Comparison of ENCODE assay signal across 8 cellular contexts in the genomic region with DNA sequence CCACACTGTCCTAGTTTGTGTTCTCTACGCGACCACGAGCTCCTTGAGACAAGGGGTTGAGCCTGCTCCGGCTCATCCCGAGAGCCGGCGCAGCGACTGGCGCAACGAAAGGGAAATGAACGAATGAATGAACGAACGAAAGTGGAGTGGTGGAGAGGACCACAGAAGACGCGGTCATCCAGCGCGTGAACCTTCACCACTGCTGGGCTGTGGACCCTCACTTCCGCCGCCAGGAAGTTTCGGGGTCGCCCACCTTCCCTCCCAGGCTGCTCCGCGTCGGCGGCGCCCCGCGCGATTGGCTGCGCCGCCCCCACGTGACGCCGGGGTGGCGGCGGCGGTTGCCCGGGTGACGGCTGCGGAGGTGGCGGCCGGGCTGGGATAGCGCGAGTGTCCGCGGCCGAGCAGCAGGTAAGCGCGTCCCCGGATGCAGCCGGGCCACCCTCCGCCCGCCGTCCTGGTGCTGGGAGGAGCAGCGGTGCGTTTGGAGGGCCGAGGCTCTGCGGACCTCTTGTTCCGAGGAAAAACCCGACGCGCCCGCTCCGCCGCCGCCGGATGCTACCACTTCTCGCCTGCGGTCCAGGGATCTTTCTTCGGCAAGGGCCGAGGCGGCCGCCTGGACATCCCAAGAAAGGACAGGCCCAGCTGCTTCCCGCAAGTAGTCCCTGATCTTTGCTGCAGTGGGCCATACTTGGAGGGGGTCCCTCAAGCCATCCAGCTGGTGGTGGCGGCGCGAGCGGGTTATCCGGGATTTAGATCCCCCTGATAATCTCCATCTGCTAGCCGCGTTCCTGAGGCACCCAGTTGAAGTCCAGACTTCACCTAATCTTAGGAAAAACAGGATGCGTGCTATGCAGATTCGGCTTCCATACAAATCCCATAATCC. TPM values are rescaled to one million over a fixed set of nuclear protein-coding genes. Genes with fewer than 3 reads are reported as not detected.
DNase-seq lines count a peak whose midpoint lies in the region; ATAC-seq, FAIRE-seq and TF ChIP-seq lines count a peak whose summit lies in the region.

A gene with protein sequence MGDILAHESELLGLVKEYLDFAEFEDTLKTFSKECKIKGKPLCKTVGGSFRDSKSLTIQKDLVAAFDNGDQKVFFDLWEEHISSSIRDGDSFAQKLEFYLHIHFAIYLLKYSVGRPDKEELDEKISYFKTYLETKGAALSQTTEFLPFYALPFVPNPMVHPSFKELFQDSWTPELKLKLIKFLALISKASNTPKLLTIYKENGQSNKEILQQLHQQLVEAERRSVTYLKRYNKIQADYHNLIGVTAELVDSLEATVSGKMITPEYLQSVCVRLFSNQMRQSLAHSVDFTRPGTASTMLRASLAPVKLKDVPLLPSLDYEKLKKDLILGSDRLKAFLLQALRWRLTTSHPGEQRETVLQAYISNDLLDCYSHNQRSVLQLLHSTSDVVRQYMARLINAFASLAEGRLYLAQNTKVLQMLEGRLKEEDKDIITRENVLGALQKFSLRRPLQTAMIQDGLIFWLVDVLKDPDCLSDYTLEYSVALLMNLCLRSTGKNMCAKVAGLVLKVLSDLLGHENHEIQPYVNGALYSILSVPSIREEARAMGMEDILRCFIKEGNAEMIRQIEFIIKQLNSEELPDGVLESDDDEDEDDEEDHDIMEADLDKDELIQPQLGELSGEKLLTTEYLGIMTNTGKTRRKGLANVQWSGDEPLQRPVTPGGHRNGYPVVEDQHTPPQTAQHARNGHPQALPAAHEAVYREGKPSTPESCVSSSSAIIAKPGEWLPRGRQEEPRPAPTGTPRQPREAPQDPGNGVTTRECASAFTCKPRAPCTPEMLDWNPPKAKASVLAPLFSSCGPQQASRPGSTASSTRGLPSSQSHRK (plus strand): TSS at position 341 of the 883 bp plus-strand sequence. CDS start 7,608 bp downstream, outside the sequence.

- H3K9me3 ChIP-seq in OCI-LY7 (ENCODE audit: low read length) = no peaks in the 10 kb centered on the region
- H3K9me3 ChIP-seq in mucosa of rectum (ENCODE audit: control insufficient read depth in 2 of 2, low read length in 2 of 2) = no peaks in the 10 kb centered on the region

- H3K9ac ChIP-seq in mucosa of rectum (ENCODE audit: low read depth in 1 of 2, low read length in 2 of 2) = peak within 1 kb of the TSS; percentile 60 to 64

- H4K20me1 ChIP-seq in OCI-LY7 (ENCODE audit: insufficient read depth, low read length) = no peaks in the 10 kb centered on the region

- H3K27ac ChIP-seq in OCI-LY7 (ENCODE audit: low read depth, low read length, poor library complexity, severe bottlenecking) (no peak within 1 kb of the TSS), mucosa of rectum (ENCODE audit: low read depth in 2 of 2, low read length in 2 of 2) (peak within 1 kb of the TSS; percentile 23 to 28)

- peak within 1 kb of the TSS; percentile 72 for H3K4me3 ChIP-seq in OCI-LY7 (ENCODE audit: low read depth, low read length, poor library complexity, severe bottlenecking)
- peak within 1 kb of the TSS; percentile 94 to 99 for H3K4me3 ChIP-seq in mucosa of rectum (ENCODE audit: low read length in 2 of 2)

- TF ChIP-seq POLR2A in erythroblast (IDR thresholded peaks at IDR 0.05; ENCODE audit: low read length) = peak; percentile 34

- H3K4me2 ChIP-seq in OCI-LY7 (ENCODE audit: low read length) = peak within 1 kb of the TSS; percentile 88

- CTCF ChIA-PET in OCI-LY7 (lab: Charles Lee; ENCODE audit: unreplicated experiment) = interaction anchor here (0.7 kb wide), 1 partner anchor 153 kb away, joined by 3 read pairs; no protein-coding TSS in a partner anchor

- H3K36me3 ChIP-seq in OCI-LY7 (ENCODE audit: insufficient read depth, low read length) (no peaks in the 10 kb centered on the region), mucosa of rectum (ENCODE audit: control insufficient read depth in 2 of 2, insufficient read depth in 2 of 2, low read length in 2 of 2) (peaks cover 0 to 1% of the 10 kb centered on the region in 2 donors)

- POLR2A ChIA-PET in OCI-LY7 (lab: Charles Lee) = interaction anchor here (0.5 to 1.1 kb wide), 5 partner anchors 21 to 279 kb away, joined by 3 to 5 read pairs (median 4); a partner anchor contains a TSS

- TF ChIP-seq CTCF in D721Med (IDR thresholded peaks at IDR 0.05; ENCODE audit: insufficient read depth, missing control alignments) (no peak), OCI-LY7 (conservative IDR thresholded peaks at IDR 0.05; ENCODE audit: low read length) (no peak)

- no peaks in the 10 kb centered on the region for H3K9me2 ChIP-seq in OCI-LY7 (ENCODE audit: insufficient read depth, low read length)

- peak within 1 kb of the TSS; percentile 86 for H2AFZ ChIP-seq in OCI-LY7 (ENCODE audit: low read length)

- no TSS peak for BruUV-seq in OCI-LY7 (replicated peaks; lab: Mats Ljungman, UMichigan)

- DNase-seq in D721Med (ENCODE audit: insufficient read length, low spot score) (peak; percentile 67), HT-29 (ENCODE audit: low spot score) (peak; percentile 76), OCI-LY7 (ENCODE audit: low spot score) (peak; percentile 81), activated T-cell treated with anti-CD3 and anti-CD28 coated beads for 48 hours (ENCODE audit: low read depth) (peak; percentile 80), erythroblast (lab: John Stamatoyannopoulos, UW) (peak; percentile 67 to 84)
- DNase-seq in stimulated activated CD8-positive, alpha-beta memory T cell treated with anti-CD3 and anti-CD28 coated beads, Interleukin-4, amount 100 ng/mL, for 24 hours (ENCODE audit: low read depth) = peak; percentile 69

- intact Hi-C loops in OCI-LY7 (cut with micrococcal nuclease; ENCODE audit: unreplicated experiment) = no loop called here

- ATAC-seq in GM21367 (IDR thresholded peaks at IDR 0.05; ENCODE audit: unreplicated experiment) = peak; percentile 93

- no peaks in the 10 kb centered on the region for H3K27me3 ChIP-seq in mucosa of rectum (ENCODE audit: control insufficient read depth in 2 of 2, insufficient read depth in 2 of 2, low read length in 2 of 2)

- no peak for FAIRE-seq in D721Med (lab: Jason Lieb, UNC)

- no peaks in the 10 kb centered on the region for H3K79me2 ChIP-seq in OCI-LY7 (ENCODE audit: insufficient read depth, low read depth, low read length)

- H3K4me1 ChIP-seq in OCI-LY7 (ENCODE audit: insufficient read depth, low read length, poor library complexity, severe bottlenecking) (peaks cover 10% of the 10 kb centered on the region), mucosa of rectum (ENCODE audit: control insufficient read depth in 2 of 2, insufficient read depth in 2 of 2, low read length in 2 of 2) (peaks cover 7 to 11% of the 10 kb centered on the region in 2 donors)

RNA-seq across cellular contexts. Expression of the gene that starts here (rescaled TPM):
- 26.2 and 29.7 TPM in 2 replicates for total RNA-seq in HT-29 (2014; rRNA removed; shearing (Covaris generic))
- total RNA-seq in OCI-LY7 (2014; rRNA removed; shearing (Covaris generic)) = 6.6 and 10.9 TPM in 2 replicates
- total RNA-seq in OCI-LY7 (2022) = 11.0 and 12.2 TPM in 2 replicates
